ENCODE assay signal across 17 cellular contexts in the genomic region with DNA sequence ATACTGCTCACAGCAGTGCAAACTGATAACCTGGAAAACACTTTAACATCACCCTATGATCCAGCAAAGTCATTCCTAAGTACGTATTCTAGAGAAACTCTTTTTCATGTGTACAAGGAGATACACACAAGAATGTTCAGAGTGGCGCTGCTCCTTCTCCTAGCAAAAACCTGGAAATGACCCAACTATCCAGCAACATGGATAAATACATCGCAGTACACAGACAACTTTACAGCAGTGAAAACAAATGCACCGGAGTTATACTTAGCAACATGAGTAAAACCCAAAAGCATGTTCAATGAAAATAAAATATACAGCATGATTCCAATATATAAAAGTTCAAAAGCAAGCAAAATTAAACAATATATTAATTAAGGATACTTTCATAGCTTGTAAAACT. TPM values are rescaled to one million over a fixed set of nuclear protein-coding genes. Genes with fewer than 3 reads are reported as not detected.
DNase-seq lines count a peak whose midpoint lies in the region; ATAC-seq and TF ChIP-seq lines count a peak whose summit lies in the region.
"Had no signal": no experiment of that assay in that cellular context is flagged by ENCODE, and none has a peak within 500 bp of the region (broad histone marks: within the 10 kb centered on the region; RNA-seq: fewer than 3 reads in every experiment).

No MANE protein-coding gene starts in this region.

- peaks cover 40% of the 10 kb centered on the region for H3K36me3 Mint-ChIP-seq in activated naive CD4-positive, alpha-beta T cell treated with anti-CD3 and anti-CD28 coated beads for 36 hours (ENCODE audit: low read depth)
- H3K36me3 Mint-ChIP-seq in IgD-negative memory B cell (peaks cover 8% of the 10 kb centered on the region), immature natural killer cell (peaks cover 6 to 38% (median 10%) of the 10 kb centered on the region in 3 donors)

- peak overlapping the region; percentile 16 to 43 (median 38) for H3K27ac ChIP-seq in gastrocnemius medialis
- H3K27ac ChIP-seq: SJSA1 had no signal

- no peak for TF ChIP-seq CTCF in gastrocnemius medialis (IDR thresholded peaks at IDR 0.05 in 4 of 5, conservative IDR thresholded peaks at IDR 0.05 in 1 of 5)

- no peaks in the 10 kb centered on the region for H3K27me3 Mint-ChIP-seq in activated naive CD4-positive, alpha-beta T cell treated with anti-CD3 and anti-CD28 coated beads for 36 hours (ENCODE audit: low read depth)
- H3K27me3 Mint-ChIP-seq in IgD-negative memory B cell = no peaks in the 10 kb centered on the region
- no peaks in the 10 kb centered on the region for H3K27me3 Mint-ChIP-seq in immature natural killer cell (ENCODE audit: low read depth in 3 of 3)
- H3K27me3 Mint-ChIP-seq: CD4-positive, CD25-positive, alpha-beta regulatory T cell had no signal

- in situ Hi-C loops in gastrocnemius medialis (cut with MboI; ENCODE audit: low sequenced_read_pairs in 4 of 4) = no loop called here

- peaks cover 4% of the 10 kb centered on the region for H3K4me1 ChIP-seq in adipocyte (ENCODE audit: control insufficient read depth, insufficient read depth, low read length)
- peaks cover 0 to 8% of the 10 kb centered on the region in 2 donors for H3K4me1 ChIP-seq in gastrocnemius medialis
- H3K4me1 ChIP-seq: SJSA1 had no signal

- H3K4me3 Mint-ChIP-seq in activated naive CD4-positive, alpha-beta T cell treated with anti-CD3 and anti-CD28 coated beads for 36 hours = no peak overlapping the region
- peak overlapping the region in 2 of 4 donors; percentile 52 to 94 for H3K4me3 Mint-ChIP-seq in IgD-negative memory B cell
- no peak overlapping the region for H3K4me3 Mint-ChIP-seq in immature natural killer cell
- H3K4me3 Mint-ChIP-seq: CD4-positive, CD25-positive, alpha-beta regulatory T cell had no signal

- no peaks in the 10 kb centered on the region for H3K9me3 Mint-ChIP-seq in activated naive CD4-positive, alpha-beta T cell treated with anti-CD3 and anti-CD28 coated beads for 36 hours
- H3K9me3 Mint-ChIP-seq in IgD-negative memory B cell (no peaks in the 10 kb centered on the region), immature natural killer cell (no peaks in the 10 kb centered on the region)
- H3K9me3 Mint-ChIP-seq: CD4-positive, CD25-positive, alpha-beta regulatory T cell had no signal

- peak overlapping the region; percentile 61 for H3K27ac Mint-ChIP-seq in activated naive CD4-positive, alpha-beta T cell treated with anti-CD3 and anti-CD28 coated beads for 36 hours
- peak overlapping the region in 2 of 3 donors; percentile 18 to 90 for H3K27ac Mint-ChIP-seq in IgD-negative memory B cell
- H3K27ac Mint-ChIP-seq in immature natural killer cell = peak overlapping the region in 1 of 6 donors; percentile 9

- ATAC-seq in gastrocnemius medialis = peak; percentile 20 to 36
- ATAC-seq: HepG2 had no signal

- intact Hi-C loops in activated naive CD4-positive, alpha-beta T cell treated with anti-CD3 and anti-CD28 coated beads for 36 hours (cut with micrococcal nuclease) = no loop called here
- intact Hi-C loops in gastrocnemius medialis (cut with DNase I; ENCODE audit: low total_unique reads) = no loop called here

- CTCF ChIA-PET in activated naive CD4-positive, alpha-beta T cell treated with anti-CD3 and anti-CD28 coated beads for 36 hours (lab: Charles Lee) = no interaction called here

- H3K36me3 ChIP-seq in adipocyte (ENCODE audit: control insufficient read depth, insufficient read depth, low read length, severe bottlenecking) (peaks cover 72% of the 10 kb centered on the region), gastrocnemius medialis (peaks cover 0 to 44% of the 10 kb centered on the region in 2 donors)

- no peak overlapping the region for H3K9ac ChIP-seq in adipocyte (ENCODE audit: low read length)

- H3K4me1 Mint-ChIP-seq in activated naive CD4-positive, alpha-beta T cell treated with anti-CD3 and anti-CD28 coated beads for 36 hours (ENCODE audit: low read depth) = peaks cover 17% of the 10 kb centered on the region
- H3K4me1 Mint-ChIP-seq in IgD-negative memory B cell (peaks cover 19 to 27% (median 20%) of the 10 kb centered on the region in 3 donors), immature natural killer cell (peaks cover 10 to 38% of the 10 kb centered on the region in 2 donors)

- no peak overlapping the region for H3K4me3 ChIP-seq in adipocyte (ENCODE audit: low read length)
- no peak overlapping the region for H3K4me3 ChIP-seq in gastrocnemius medialis
- H3K4me3 ChIP-seq: SJSA1 had no signal

- no peak for DNase-seq in activated naive CD4-positive, alpha-beta T cell treated with anti-CD3 and anti-CD28 coated beads for 36 hours
- no peak for DNase-seq in activated naive CD4-positive, alpha-beta T cell (lab: John Stamatoyannopoulos, UW)
- DNase-seq in adipocyte (ENCODE audit: low read depth) (peak; percentile 46), gastrocnemius medialis (no peak), pons (ENCODE audit: low spot score) (no peak), NCI-H1930 (lab: John Stamatoyannopoulos, UW) (no peak), immature natural killer cell (no peak)
- DNase-seq: Calu3; CD4-positive, CD25-positive, alpha-beta regulatory T cell; MV-4-11; NCI-H1417 treated with DMSO at 0.1 percent for 48 hours; NCI-H2029 treated with DMSO at 0.1 percent for 48 hours; NCI-H510A treated with DMSO at 0.1 percent for 48 hours; OCI-M1 had no signal

- H3K27me3 ChIP-seq in adipocyte (replicated peaks; ENCODE audit: control insufficient read depth, insufficient read depth, low read length) (no peaks in the 10 kb centered on the region), gastrocnemius medialis (no peaks in the 10 kb centered on the region)
- H3K27me3 ChIP-seq: SJSA1 had no signal

- H3K9me3 ChIP-seq in adipocyte (ENCODE audit: control insufficient read depth, low read length) (no peaks in the 10 kb centered on the region), gastrocnemius medialis (no peaks in the 10 kb centered on the region)
- H3K9me3 ChIP-seq: SJSA1 had no signal

- no peak for TF ChIP-seq POLR2A in gastrocnemius medialis (IDR thresholded peaks at IDR 0.05)

RNA-seq across cellular contexts. Expression of a gene that starts 18.7 kb away (rescaled TPM):
- 10 to 100 TPM; 81.9 to 82.5 TPM for total RNA-seq in activated naive CD4-positive, alpha-beta T cell treated with anti-CD3 and anti-CD28 coated beads for 36 hours
- polyA plus RNA-seq in IgD-negative memory B cell = 51.9 TPM
- total RNA-seq in gastrocnemius medialis = 10 to 100 TPM; 38.1 to 52.6 (median 51.3) TPM
- polyA plus RNA-seq in immature natural killer cell = 10 to 100 TPM; 21.5 to 51.1 (median 30.5) TPM

RNA-seq across cellular contexts. Expression of a gene that starts 20.1 kb away (rescaled TPM):
- 100 to 1,000 TPM; 103 to 105 TPM for total RNA-seq in activated naive CD4-positive, alpha-beta T cell treated with anti-CD3 and anti-CD28 coated beads for 36 hours
- polyA plus RNA-seq in IgD-negative memory B cell (488 TPM), immature natural killer cell (100 to 1,000 TPM; 159 to 211 (median 178) TPM)
- total RNA-seq in gastrocnemius medialis = 100 to 1,000 TPM; 232 to 337 (median 249) TPM

RNA-seq across cellular contexts. Expression of a gene that starts 27.2 kb away (rescaled TPM):
- 1 to 10 TPM; 3.4 to 3.7 TPM for total RNA-seq in activated naive CD4-positive, alpha-beta T cell treated with anti-CD3 and anti-CD28 coated beads for 36 hours
- polyA plus RNA-seq in IgD-negative memory B cell (3.5 TPM), immature natural killer cell (1 to 10 TPM; 1.3 to 6.7 (median 2.3) TPM)
- total RNA-seq in gastrocnemius medialis = 1 to 10 TPM; 3.1 to 4.6 (median 3.6) TPM

RNA-seq across cellular contexts. Expression of a gene that starts 55.6 kb away (rescaled TPM):
- not detected for total RNA-seq in activated naive CD4-positive, alpha-beta T cell treated with anti-CD3 and anti-CD28 coated beads for 36 hours
- 0.33 TPM for polyA plus RNA-seq in IgD-negative memory B cell
- under 1 TPM in 1 of 4 donors, not detected in 3; 0.85 TPM for total RNA-seq in gastrocnemius medialis
- polyA plus RNA-seq in immature natural killer cell = under 1 TPM in 1 of 3 donors, not detected in 2; 0.47 TPM
- total RNA-seq: Calu3, HepG2 had no signal
- polyA plus RNA-seq: HepG2 had no signal
